38 cellular contexts compared by ENCODE assay signal in the genomic region with DNA sequence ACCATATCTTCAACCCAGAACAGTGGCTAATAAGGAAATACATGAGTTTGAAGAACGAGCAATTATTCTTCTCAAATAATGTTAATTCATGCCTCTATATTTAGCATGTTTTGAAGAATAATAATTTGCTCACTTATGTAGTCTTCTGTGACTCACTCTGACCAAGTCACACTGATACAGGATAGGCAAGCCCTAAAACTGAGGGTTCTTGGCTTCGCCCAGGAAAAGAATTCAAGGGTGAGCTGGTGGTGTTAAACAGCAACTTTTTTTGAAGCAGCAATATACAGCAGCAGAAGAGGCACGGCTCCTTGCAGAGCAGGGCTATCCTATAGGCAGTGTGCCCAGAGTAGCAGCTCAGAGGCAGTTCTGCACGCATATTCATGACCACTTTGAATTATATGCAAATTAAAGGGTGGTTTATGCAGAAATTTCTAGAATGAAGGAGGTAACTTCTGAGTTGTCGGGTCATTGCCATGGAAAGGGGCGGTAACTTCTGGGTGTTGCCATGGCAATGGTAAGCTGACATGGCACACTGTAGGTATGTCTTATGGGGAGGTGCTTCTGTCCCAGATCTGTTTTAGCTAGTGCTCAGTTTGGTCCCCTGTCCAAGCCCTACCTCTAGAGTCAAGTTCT.
DNase-seq lines count a peak whose midpoint lies in the region; ATAC-seq, FAIRE-seq and TF ChIP-seq lines count a peak whose summit lies in the region.
"Had no signal": no experiment of that assay in that cellular context is flagged by ENCODE, and none has a peak within 500 bp of the region (broad histone marks: within the 10 kb centered on the region; RNA-seq: fewer than 3 reads in every experiment).

No MANE protein-coding gene starts in this region.

- H3K4me3 ChIP-seq in bronchial epithelial cell (ENCODE audit: low read depth, low read length): no peak overlapping the region
- H3K4me3 ChIP-seq in mesenchymal stem cell (ENCODE audit: insufficient read depth in 1 of 2, low read depth in 1 of 2, low read length in 2 of 2): no peak overlapping the region
- H3K4me3 ChIP-seq in Caco-2 (ENCODE audit: low read depth, low read length): no peak overlapping the region
- H3K4me3 ChIP-seq: cardiac muscle cell, right atrium auricular region, SK-N-MC, smooth muscle cell, testis had no signal

- no peak overlapping the region for H3K9ac ChIP-seq in mesenchymal stem cell (ENCODE audit: low read length)

- POLR2A ChIA-PET in Caco-2 (lab: Charles Lee): no interaction called here

- H3K36me3 Mint-ChIP-seq in Caco-2 (ENCODE audit: insufficient read depth, unreplicated experiment) (no peaks in the 10 kb centered on the region), T-helper 17 cell (ENCODE audit: low read depth) (no peaks in the 10 kb centered on the region)
- H3K36me3 Mint-ChIP-seq: activated naive CD4-positive, alpha-beta T cell treated with anti-CD3 and anti-CD28 coated beads, Interleukin-2, amount 50 U/mL, for 72 hours; CD8-positive, alpha-beta memory T cell; mesothelial cell of epicardium had no signal

- H3K4ac ChIP-seq in mesenchymal stem cell (ENCODE audit: low read depth in 1 of 2, low read length in 2 of 2): no peak overlapping the region

- H3K14ac ChIP-seq in mesenchymal stem cell (ENCODE audit: low read length in 2 of 2): no peak overlapping the region

- H3K9me3 ChIP-seq in mesenchymal stem cell (ENCODE audit: control insufficient read depth, low read length): no peaks in the 10 kb centered on the region
- H3K9me3 ChIP-seq in Caco-2: no peaks in the 10 kb centered on the region
- H3K9me3 ChIP-seq in T-helper 17 cell (ENCODE audit: control insufficient read depth, low read length, poor library complexity, severe bottlenecking): no peaks in the 10 kb centered on the region
- H3K9me3 ChIP-seq: right atrium auricular region, testis had no signal

- no peak for TF ChIP-seq CTCF in bronchial epithelial cell (IDR thresholded peaks at IDR 0.05; ENCODE audit: insufficient read depth, low read length, severe bottlenecking)
- no peak for TF ChIP-seq CTCF in Caco-2 (IDR thresholded peaks at IDR 0.05; ENCODE audit: insufficient read depth in 1 of 2, low read depth in 1 of 2, low read length in 1 of 2, severe bottlenecking in 1 of 2, unreplicated experiment in 1 of 2)

- no peaks in the 10 kb centered on the region for H3K4me1 Mint-ChIP-seq in Caco-2 (ENCODE audit: low read depth, unreplicated experiment)
- H3K4me1 Mint-ChIP-seq in T-helper 17 cell: no peaks in the 10 kb centered on the region
- H3K4me1 Mint-ChIP-seq: activated B cell treated with CpG ODN at 0.5 μM for 24 hours; B cell; CD8-positive, alpha-beta memory T cell; mesothelial cell of epicardium had no signal

- ATAC-seq in T-helper 17 cell: no peak
- ATAC-seq in HG03378 (IDR thresholded peaks at IDR 0.05; ENCODE audit: unreplicated experiment): no peak
- no peak for ATAC-seq in GM21528 (IDR thresholded peaks at IDR 0.05; ENCODE audit: low FRiP score, unreplicated experiment)
- ATAC-seq: activated naive CD4-positive, alpha-beta T cell treated with anti-CD3 and anti-CD28 coated beads, Interleukin-2, amount 50 U/mL, for 72 hours; left ventricle myocardium superior; stimulated activated naive CD8-positive, alpha-beta T cell treated with anti-CD3 and anti-CD28 coated beads, Interleukin-15, Interleukin-2, amounts not matched to agents 100 U/mL and 50 U/mL, for 24 hours had no signal

- no peak overlapping the region for H3K18ac ChIP-seq in mesenchymal stem cell (ENCODE audit: low read depth in 1 of 2, low read length in 2 of 2)

- H3K9me3 Mint-ChIP-seq in Caco-2 (ENCODE audit: unreplicated experiment): no peaks in the 10 kb centered on the region
- H3K9me3 Mint-ChIP-seq: mesothelial cell of epicardium had no signal

- no peak overlapping the region for H4K91ac ChIP-seq in mesenchymal stem cell (ENCODE audit: low read length)

- H3K23ac ChIP-seq in mesenchymal stem cell (ENCODE audit: low read length in 2 of 2): no peak overlapping the region

- BruUV-seq in Caco-2 (replicated peaks; lab: Mats Ljungman, UMichigan): no TSS peak

- WGBS in mesenchymal stem cell: 96% methylated on average over 5 of the region's 6 CpGs

- H3K79me1 ChIP-seq in mesenchymal stem cell (replicated peaks; ENCODE audit: low read length, poor library complexity, severe bottlenecking): no peaks in the 10 kb centered on the region

- no peak overlapping the region for H2BK12ac ChIP-seq in mesenchymal stem cell (ENCODE audit: low read length in 2 of 2)

- peak; percentile 47 for FAIRE-seq in bronchial epithelial cell (lab: Jason Lieb, UNC)
- FAIRE-seq: colon, G401.6, H1, kidney, urothelium cell line had no signal

- DNase-seq in EL (peak; percentile 8), M059J (ENCODE audit: low read depth) (peak; percentile 24), bronchial epithelial cell (ENCODE audit: low read depth) (peak; percentile 76), mesenchymal stem cell (no peak), Caco-2 (no peak), T-helper 17 cell (no peak)
- DNase-seq: activated B cell treated with CpG ODN at 0.5 μM for 24 hours; activated CD4-positive, alpha-beta T cell treated with anti-CD3 and anti-CD28 coated beads, Interleukin-2, amount 50 U/mL, for 1 hour; activated effector memory CD4-positive, alpha-beta T cell treated with Interleukin-2 at 50 U/mL for 16 hours; activated T-cell treated with anti-CD3 and anti-CD28 coated beads, Interleukin-2, amount 50 U/mL, for 1 hour; CD8-positive, alpha-beta memory T cell; DMS153; effector CD4-positive, alpha-beta T cell; Karpas-422; kidney; left ventricle myocardium superior; NCI-H146; NCI-H2107; NCI-H446 treated with DMSO at 0.1 percent for 48 hours; OCI-M1; posterior cingulate gyrus; stimulated activated naive CD8-positive, alpha-beta T cell treated with anti-CD3 and anti-CD28 coated beads, Interleukin-15, Interleukin-2, amounts not matched to agents 100 U/mL and 50 U/mL, for 24 hours; T-helper 1 cell; testis had no signal

- H2AFZ ChIP-seq in mesenchymal stem cell (ENCODE audit: low read depth, low read length): no peak overlapping the region

- H3K27me3 Mint-ChIP-seq in Caco-2 (ENCODE audit: insufficient read depth, unreplicated experiment) (no peaks in the 10 kb centered on the region), T-helper 17 cell (no peaks in the 10 kb centered on the region)
- H3K27me3 Mint-ChIP-seq: activated B cell treated with CpG ODN at 0.5 μM for 24 hours; B cell; CD8-positive, alpha-beta memory T cell had no signal

- CTCF ChIA-PET in Caco-2 (lab: Charles Lee): no interaction called here

- no peak overlapping the region for H2AK5ac ChIP-seq in mesenchymal stem cell (ENCODE audit: low read length, severe bottlenecking)

- peak overlapping the region; percentile 9 for H4K8ac ChIP-seq in mesenchymal stem cell (ENCODE audit: low read length)

- H3K4me1 ChIP-seq in mesenchymal stem cell (ENCODE audit: control insufficient read depth, insufficient read depth, low read depth, low read length) (no peaks in the 10 kb centered on the region), Caco-2 (no peaks in the 10 kb centered on the region)
- H3K4me1 ChIP-seq: right atrium auricular region, testis had no signal

- H3K4me3 Mint-ChIP-seq in Caco-2 (ENCODE audit: unreplicated experiment) (no peak overlapping the region), T-helper 17 cell (no peak overlapping the region)
- H3K4me3 Mint-ChIP-seq: activated B cell treated with CpG ODN at 0.5 μM for 24 hours; B cell; CD8-positive, alpha-beta memory T cell; mesothelial cell of epicardium had no signal

- no peak overlapping the region for H2BK15ac ChIP-seq in mesenchymal stem cell (ENCODE audit: low read depth, poor library complexity, severe bottlenecking)

- no peaks in the 10 kb centered on the region for H3K36me3 ChIP-seq in bronchial epithelial cell (ENCODE audit: control insufficient read depth, insufficient read depth, low read length)
- H3K36me3 ChIP-seq in mesenchymal stem cell (ENCODE audit: control insufficient read depth in 1 of 2, insufficient read depth in 2 of 2, low read depth in 1 of 2, low read length in 2 of 2): no peaks in the 10 kb centered on the region
- H3K36me3 ChIP-seq in Caco-2 (ENCODE audit: control insufficient read depth, insufficient read depth, low read length): no peaks in the 10 kb centered on the region
- H3K36me3 ChIP-seq: cardiac muscle cell, right atrium auricular region had no signal

- H3K27me3 ChIP-seq in bronchial epithelial cell (ENCODE audit: control insufficient read depth, insufficient read depth, low read length) (no peaks in the 10 kb centered on the region), mesenchymal stem cell (ENCODE audit: control insufficient read depth in 1 of 2, insufficient read depth in 1 of 2, low read length in 2 of 2) (no peaks in the 10 kb centered on the region), Caco-2 (replicated peaks; ENCODE audit: control insufficient read depth, insufficient read depth, low read length) (no peaks in the 10 kb centered on the region)
- H3K27me3 ChIP-seq: cardiac muscle cell, right atrium auricular region, testis had no signal

- H3K27ac ChIP-seq in mesenchymal stem cell (ENCODE audit: low read length, poor library complexity, severe bottlenecking): no peak overlapping the region
- H3K27ac ChIP-seq: cardiac muscle cell, HL-60, right atrium auricular region, SK-N-MC, testis had no signal

- H2BK5ac ChIP-seq in mesenchymal stem cell (ENCODE audit: low read depth, low read length, poor library complexity, severe bottlenecking): no peak overlapping the region

- H3K27ac Mint-ChIP-seq in Caco-2 (ENCODE audit: unreplicated experiment) (no peak overlapping the region), T-helper 17 cell (no peak overlapping the region)
- H3K27ac Mint-ChIP-seq: activated B cell treated with CpG ODN at 0.5 μM for 24 hours; activated naive CD4-positive, alpha-beta T cell treated with anti-CD3 and anti-CD28 coated beads, Interleukin-2, amount 50 U/mL, for 72 hours; B cell; CD8-positive, alpha-beta memory T cell; mesothelial cell of epicardium had no signal

- no peak overlapping the region for H3K4me2 ChIP-seq in mesenchymal stem cell (ENCODE audit: low read length, poor library complexity, severe bottlenecking)
- H3K4me2 ChIP-seq: smooth muscle cell had no signal

- intact Hi-C loops in Caco-2 (cut with micrococcal nuclease; ENCODE audit: unreplicated experiment): no loop called here

- H2BK120ac ChIP-seq in mesenchymal stem cell (ENCODE audit: low read depth, low read length): no peak overlapping the region

Comparison
In these comparisons a context has a peak if more than half of its experiments do, and no peak if none do; other contexts are left out.
1. DNase-seq: peak in EL (single experiment), M059J (single experiment) and bronchial epithelial cell (single experiment); none in mesenchymal stem cell (single experiment), Caco-2 (0 of 2) and T-helper 17 cell (0 of 3).